ENCODE assay signal across 12 cellular contexts in genomic region chr5:61160497-61160896, GRCh38. TPM values are rescaled to one million over a fixed set of nuclear protein-coding genes. Genes with fewer than 3 reads are reported as not detected.
DNase-seq lines count a peak whose midpoint lies in the region; ATAC-seq, FAIRE-seq and TF ChIP-seq lines count a peak whose summit lies in the region.
"Had no signal": no experiment of that assay in that cellular context is flagged by ENCODE, and none has a peak within 500 bp of the region (broad histone marks: within the 10 kb centered on the region; RNA-seq: fewer than 3 reads in every experiment).

No MANE protein-coding gene starts in this region.

- H3K4me1 Mint-ChIP-seq in T-helper 17 cell (peaks cover 24% of the 10 kb centered on the region), type B pancreatic cell (ENCODE audit: unreplicated experiment) (peaks cover 27% of the 10 kb centered on the region)

- WGBS in HepG2 (ENCODE audit: low lambda C conversion rate), result 91% methylated on average over 3 of the region's 3 CpGs
- 94% methylated on average over 3 of the region's 3 CpGs for WGBS in right lobe of liver (ENCODE audit: insufficient coverage, low coverage, low lambda C conversion rate, missing lambda C conversion rate)

- H3K4me2 ChIP-seq in HepG2 (ENCODE audit: low read depth, low read length), result peak overlapping the region; percentile 75

- peaks cover 3 to 18% of the 10 kb centered on the region in 2 experiments; a peak in 4 of 5 replicates for H3K36me3 ChIP-seq in HepG2 (replicated peaks in 1 of 2; ENCODE audit: control insufficient read depth in 1 of 2, insufficient read depth in 2 of 2, low read length in 2 of 2)
- peaks cover 0 to 17% (median 2%) of the 10 kb centered on the region in 4 donors for H3K36me3 ChIP-seq in right lobe of liver

- no peaks in the 10 kb centered on the region for H3K9me3 Mint-ChIP-seq in type B pancreatic cell

- POLR2A ChIA-PET in HepG2 (lab: Yijun Ruan, JAX), result no interaction called here

- CTCF ChIA-PET in HepG2 (lab: Yijun Ruan, JAX; ENCODE audit: low intra/inter-chr PET ratio, low total read pairs), result no interaction called here

- no peaks in the 10 kb centered on the region for H3K9me3 ChIP-seq in HepG2 (ENCODE audit: low read length)
- no peaks in the 10 kb centered on the region for H3K9me3 ChIP-seq in right lobe of liver
- H3K9me3 ChIP-seq in T-helper 17 cell (ENCODE audit: control insufficient read depth, low read length, poor library complexity, severe bottlenecking), result no peaks in the 10 kb centered on the region
- H3K9me3 ChIP-seq: vagina had no signal

- 0 out of 2 replicates have a peak overlapping the region, but pooled peaks have one; percentile 94 for H3K9ac ChIP-seq in HepG2 (ENCODE audit: insufficient read depth, low read depth, low read length)

- no peak for FAIRE-seq in HepG2 (lab: Jason Lieb, UNC)

- peak overlapping the region; percentile 97 for H3K27ac Mint-ChIP-seq in T-helper 17 cell
- peak overlapping the region; percentile 34 for H3K27ac Mint-ChIP-seq in type B pancreatic cell

- H3K27me3 Mint-ChIP-seq in T-helper 17 cell (no peaks in the 10 kb centered on the region), type B pancreatic cell (no peaks in the 10 kb centered on the region)

- DNase-seq in HepG2 (ENCODE audit: low spot score), result no peak
- DNase-seq in right lobe of liver, result no peak
- DNase-seq in T-helper 17 cell, result no peak
- no peak for DNase-seq in fibroblast of villous mesenchyme (ENCODE audit: low read depth)
- no peak for DNase-seq in type B pancreatic cell (ENCODE audit: extremely low spot score, unreplicated experiment)
- no peak for DNase-seq in SIG-M5 (lab: John Stamatoyannopoulos, UW)
- DNase-seq: brain microvascular endothelial cell, C1 segment of cervical spinal cord, NCI-H1930 had no signal

- H3K4me1 ChIP-seq in HepG2 (ENCODE audit: insufficient read depth, low read length) (peaks cover 37% of the 10 kb centered on the region), right lobe of liver (peaks cover 0 to 14% (median 3%) of the 10 kb centered on the region in 4 donors)

- ATAC-seq in HepG2, result no peak
- ATAC-seq in right lobe of liver, result no peak
- ATAC-seq in T-helper 17 cell, result no peak
- ATAC-seq in HG03039 (IDR thresholded peaks at IDR 0.05; ENCODE audit: unreplicated experiment), result no peak
- ATAC-seq in GM21717 (IDR thresholded peaks at IDR 0.05; ENCODE audit: unreplicated experiment), result no peak

- H3K27ac ChIP-seq in HepG2 (ENCODE audit: extremely low read length, insufficient read depth, low read length) (no peak overlapping the region), right lobe of liver (no peak overlapping the region)
- H3K27ac ChIP-seq: brain microvascular endothelial cell, vagina had no signal

- BruUV-seq in HepG2 (replicated peaks; lab: Mats Ljungman, UMichigan), result no TSS peak

- H3K36me3 Mint-ChIP-seq in T-helper 17 cell (ENCODE audit: low read depth) (no peaks in the 10 kb centered on the region), type B pancreatic cell (peaks cover 39% of the 10 kb centered on the region)

- H3K4me3 ChIP-seq in HepG2 (replicated peaks in 1 of 3; ENCODE audit: insufficient read depth in 1 of 3, low read depth in 2 of 3, low read length in 3 of 3) (peak overlapping the region in 2 of 3 experiments; percentile 89 to 90; a peak in 3 of 6 replicates), right lobe of liver (no peak overlapping the region), fibroblast of villous mesenchyme (ENCODE audit: low read depth, low read length) (peak overlapping the region; percentile 84)

- in situ Hi-C loops in HepG2 (cut with HindIII; ENCODE audit: extremely low pct_ligation_motif_present, low pct_unique_long_range_greater_than_20kb), result no loop called here

- H3K4me3 Mint-ChIP-seq in T-helper 17 cell (no peak overlapping the region), type B pancreatic cell (peak overlapping the region; percentile 98)

- no peak for TF ChIP-seq EP300 in HepG2 (IDR thresholded peaks at IDR 0.05; ENCODE audit: low read depth in 2 of 2, low read length in 2 of 2)
- TF ChIP-seq EP300 in HepG2 (CRISPR knock-in tag; IDR thresholded peaks at IDR 0.05; ENCODE audit: borderline replicate concordance), result no peak

- intact Hi-C loops in HepG2 (cut with micrococcal nuclease; ENCODE audit: unreplicated experiment) (loop anchor here (10.0 kb wide), 2 partner anchors 206 to 494 kb away; no protein-coding TSS in a partner anchor), right lobe of liver (cut with DNase I) (no loop called here)

- no peak for TF ChIP-seq CTCF in HepG2 (CRISPR knock-in tag; IDR thresholded peaks at IDR 0.05)
- no peak for TF ChIP-seq CTCF in right lobe of liver (IDR thresholded peaks at IDR 0.05)
- no peak for TF ChIP-seq CTCF in fibroblast of villous mesenchyme (IDR thresholded peaks at IDR 0.05; ENCODE audit: insufficient read depth, low read depth, low read length)
- TF ChIP-seq CTCF in type B pancreatic cell (conservative IDR thresholded peaks at IDR 0.05), result no peak

- no peak for TF ChIP-seq POLR2A in HepG2 (IDR thresholded peaks at IDR 0.05; ENCODE audit: insufficient read depth in 1 of 2, low read depth in 2 of 2, low read length in 2 of 2)
- no peak for TF ChIP-seq POLR2A in right lobe of liver (IDR thresholded peaks at IDR 0.05)

- H2AFZ ChIP-seq in HepG2 (ENCODE audit: low read length), result no peak overlapping the region

- TF ChIP-seq RAD21 in HepG2 (CRISPR knock-in tag; IDR thresholded peaks at IDR 0.05), result no peak

- H3K79me2 ChIP-seq in HepG2 (ENCODE audit: insufficient read depth, low read length), result peaks cover 42% of the 10 kb centered on the region

- no peaks in the 10 kb centered on the region for H4K20me1 ChIP-seq in HepG2 (ENCODE audit: insufficient read depth, low read length)

- H3K27me3 ChIP-seq in HepG2 (ENCODE audit: control insufficient read depth in 1 of 2, insufficient read depth in 2 of 2, low read length in 2 of 2) (no peaks in the 10 kb centered on the region; a peak in 1 of 5 replicates), right lobe of liver (no peaks in the 10 kb centered on the region)
- H3K27me3 ChIP-seq: brain microvascular endothelial cell, vagina had no signal

TF ChIP-seq in HepG2, 621 proteins besides CTCF, POLR2A, EP300 and RAD21:
- no peak for TF ChIP-seq CBX1 (IDR thresholded peaks at IDR 0.05; ENCODE audit: low read depth)
- TF ChIP-seq MAFF (IDR thresholded peaks at IDR 0.05; ENCODE audit: low read depth, low read length), result peak; percentile 17; the same call in 1 of the 2 replicates
- peak in 1 of 2 experiments; percentile 29; a peak in 2 of 4 replicates for TF ChIP-seq MAFK (conservative IDR thresholded peaks at IDR 0.05 in 1 of 2, IDR thresholded peaks at IDR 0.05 in 1 of 2; ENCODE audit: low read length in 2 of 2)
TF ChIP-seq in HepG2: peak in this region for 2.

RNA-seq across cellular contexts. Expression of gene SMIM15, which starts 1.8 kb away (rescaled TPM):
- 58.2 and 74.4 TPM in 2 replicates for total RNA-seq in HepG2 (2016; rRNA removed; fragmentation: Illumina TruSeq; extraction: Trizol)
- total RNA-seq in HepG2 (2016; cell fraction: cytosol; rRNA removed; fragmentation: Illumina TruSeq; extraction: Trizol; ENCODE audit: low read depth), result 16.8 and 28.1 TPM in 2 replicates
- total RNA-seq in HepG2 (2016; cell fraction: insoluble cytoplasmic fraction; rRNA removed; fragmentation: Illumina TruSeq; extraction: Trizol), result 57.5 and 78.2 TPM in 2 replicates
- 59.2 and 71.6 TPM in 2 replicates for total RNA-seq in HepG2 (2016; cell fraction: membrane; rRNA removed; fragmentation: Illumina TruSeq; extraction: Trizol)
- total RNA-seq in HepG2 (2016; cell fraction: nucleus; rRNA removed; fragmentation: Illumina TruSeq; extraction: Trizol), result 22.4 and 25.8 TPM in 2 replicates
- polyA plus RNA-seq in HepG2 (2011; rRNA removed), result 12.7 and 13.0 TPM in 2 replicates
- polyA plus RNA-seq in HepG2 (2011; cell fraction: cytosol; rRNA removed), result 8.9 and 14.6 TPM in 2 replicates
- polyA plus RNA-seq in HepG2 (2011; cell fraction: nucleus; rRNA removed), result 6.1 and 10.1 TPM in 2 replicates
- 16.9 and 28.7 TPM in 2 replicates for polyA plus RNA-seq in HepG2 (2012)
- polyA plus RNA-seq in HepG2 (2016; cell fraction: cytosol; fragmentation: Illumina TruSeq; extraction: Trizol; ENCODE audit: low read depth), result 17.0 and 28.8 TPM in 2 replicates
- 82.8 and 87.5 TPM in 2 replicates for polyA plus RNA-seq in HepG2 (2016; cell fraction: insoluble cytoplasmic fraction; fragmentation: Illumina TruSeq; extraction: Trizol; ENCODE audit: low read depth)
- 42.8 and 57.4 TPM in 2 replicates for polyA plus RNA-seq in HepG2 (2016; cell fraction: membrane; fragmentation: Illumina TruSeq; extraction: Trizol; ENCODE audit: low read depth)
- polyA plus RNA-seq in HepG2 (2016; cell fraction: nucleus; fragmentation: Illumina TruSeq; extraction: Trizol; ENCODE audit: insufficient read depth, low read depth), result 32.3 and 36.8 TPM in 2 replicates
- polyA minus RNA-seq in HepG2 (2011; rRNA and poly(A)+ RNA removed; ENCODE audit: low replicate concordance), result 6.6 and 13.3 TPM in 2 replicates
- 10.6 and 16.7 TPM in 2 replicates for polyA minus RNA-seq in HepG2 (2011; cell fraction: cytosol; rRNA and poly(A)+ RNA removed)
- 12.1 and 16.0 TPM in 2 replicates for polyA minus RNA-seq in HepG2 (2011; cell fraction: nucleus; rRNA and poly(A)+ RNA removed)
- total RNA-seq in right lobe of liver, result 10 to 100 TPM; 22.8 to 44.8 (median 29.4) TPM
- total RNA-seq in T-helper 17 cell, result 10 to 100 TPM; 13.7 to 20.4 TPM
- 38.0 and 39.3 TPM in 2 replicates for total RNA-seq in fibroblast of villous mesenchyme
- 60.4 and 76.6 TPM in 2 replicates for total RNA-seq in type B pancreatic cell (ENCODE audit: low replicate concordance)

Comparison
In these comparisons a context has a peak if more than half of its experiments do, and no peak if none do; other contexts are left out.
1. H3K4me3 ChIP-seq: peak in HepG2 (2 of 3) and fibroblast of villous mesenchyme (single experiment); none in right lobe of liver (0 of 3).